29 cellular contexts compared by ENCODE assay signal in genomic region chr21:31909772-31910470, GRCh38. TPM values are rescaled to one million over a fixed set of nuclear protein-coding genes. Genes with fewer than 3 reads are reported as not detected.
DNase-seq lines count a peak whose midpoint lies in the region; ATAC-seq, FAIRE-seq and TF ChIP-seq lines count a peak whose summit lies in the region.
"Had no signal": no experiment of that assay in that cellular context is flagged by ENCODE, and none has a peak within 500 bp of the region (broad histone marks: within the 10 kb centered on the region; RNA-seq: fewer than 3 reads in every experiment).

No MANE protein-coding gene starts in this region.

- H3K4me1 ChIP-seq in IMR-90 (ENCODE audit: control insufficient read depth, insufficient read depth, low read length), result peaks cover 36% of the 10 kb centered on the region
- H3K4me1 ChIP-seq in H1 (replicated peaks in 1 of 4; ENCODE audit: control insufficient read depth in 3 of 4, insufficient read depth in 4 of 4, low read length in 3 of 4), result peaks cover 12 to 31% (median 22%) of the 10 kb centered on the region in 4 experiments
- H3K4me1 ChIP-seq: BLaER1, lower lobe of right lung, right lobe of liver, tibial artery had no signal

- H3K4me3 ChIP-seq in IMR-90 (ENCODE audit: insufficient read depth, low read depth, low read length), result no peak overlapping the region
- peak overlapping the region in 2 of 4 experiments; percentile 11 to 46; a peak in 4 of 8 replicates for H3K4me3 ChIP-seq in H1 (ENCODE audit: extremely low read depth in 1 of 4, insufficient read depth in 2 of 4, low read depth in 3 of 4, low read length in 4 of 4)
- H3K4me3 ChIP-seq: BLaER1, lower lobe of right lung, right lobe of liver, tibial artery had no signal

- peaks cover 5% of the 10 kb centered on the region; the same call in 1 of the 2 replicates for H3K23me2 ChIP-seq in H1 (ENCODE audit: low read depth, low read length)

- H2BK20ac ChIP-seq in IMR-90 (ENCODE audit: low read depth, low read length) (peak overlapping the region; percentile 25), H1 (ENCODE audit: low read length) (no peak overlapping the region)

- peaks cover 96% of the 10 kb centered on the region for H3K4me1 Mint-ChIP-seq in nephron progenitor cell
- H3K4me1 Mint-ChIP-seq: activated naive CD8-positive, alpha-beta T cell treated with anti-CD3 and anti-CD28 coated beads, Interleukin-2, amount 10 ng/mL, durations not matched to agents 7 days and 5 days had no signal

- 79% methylated on average over 4 of the region's 9 CpGs; no CpG with 5 or more reads in 1 of the 2 experiments for WGBS in IMR-90 (ENCODE audit: extremely low coverage in 2 of 2, insufficient read length in 1 of 2), 2 experiments
- WGBS in H1 (ENCODE audit: extremely low coverage in 1 of 2, insufficient coverage in 1 of 2, insufficient read length in 1 of 2, insufficient replicate concordance in 2 of 2, low coverage in 1 of 2, low lambda C conversion rate in 2 of 2, missing lambda C conversion rate in 1 of 2), 2 experiments, result 29% methylated on average over 9 of the region's 9 CpGs; no CpG with 5 or more reads in 1 of the 2 experiments

- H2BK15ac ChIP-seq in IMR-90 (ENCODE audit: low read depth, low read length) (no peak overlapping the region), H1 (ENCODE audit: low read length) (no peak overlapping the region)

- no peak overlapping the region for H3K4me2 ChIP-seq in IMR-90 (ENCODE audit: low read depth, low read length)
- H3K4me2 ChIP-seq in H1 (ENCODE audit: insufficient read depth in 1 of 2, low read depth in 2 of 2, low read length in 2 of 2), result peak overlapping the region; percentile 59 to 79
- H3K4me2 ChIP-seq: BLaER1, SK-N-SH had no signal

- peaks cover 0 to 5% of the 10 kb centered on the region in 2 experiments; a peak in 1 of 4 replicates for H3K79me2 ChIP-seq in H1 (ENCODE audit: control insufficient read depth in 1 of 2, insufficient read depth in 2 of 2, low read length in 2 of 2)

- intact Hi-C loops in IMR-90 (cut with micrococcal nuclease), result loop anchor here (2.0 kb wide), 1 partner anchor 35 kb away; no protein-coding TSS in a partner anchor

- H3K27me3 ChIP-seq in IMR-90 (ENCODE audit: control insufficient read depth, insufficient read depth, low read length) (no peaks in the 10 kb centered on the region), H1 (replicated peaks in 1 of 4; ENCODE audit: control insufficient read depth in 3 of 4, extremely low read depth in 1 of 4, insufficient read depth in 3 of 4, low read length in 3 of 4) (no peaks in the 10 kb centered on the region)
- H3K27me3 ChIP-seq: BLaER1, right lobe of liver had no signal

- TF ChIP-seq CTCF in IMR-90 (conservative IDR thresholded peaks at IDR 0.05; ENCODE audit: low read depth, low read length) (no peak), H1 (IDR thresholded peaks at IDR 0.05; ENCODE audit: control extremely low read depth in 1 of 3, insufficient read depth in 1 of 3, low read depth in 1 of 3, low read length in 3 of 3) (no peak), nephron progenitor cell (IDR thresholded peaks at IDR 0.05) (no peak)

- peak overlapping the region; percentile 98 for H3K27ac Mint-ChIP-seq in nephron progenitor cell
- H3K27ac Mint-ChIP-seq: activated naive CD8-positive, alpha-beta T cell treated with anti-CD3 and anti-CD28 coated beads, Interleukin-2, amount 10 ng/mL, durations not matched to agents 7 days and 5 days had no signal

- TF ChIP-seq EP300 in H1 (IDR thresholded peaks at IDR 0.05; ENCODE audit: borderline replicate concordance in 1 of 2, low read depth in 2 of 2, low read length in 2 of 2), result no peak

- H4K8ac ChIP-seq in IMR-90 (ENCODE audit: low read depth in 2 of 2, low read length in 2 of 2), result peak overlapping the region in 1 of 2 experiments; percentile 10; a peak in 1 of 4 replicates
- no peak overlapping the region for H4K8ac ChIP-seq in H1 (ENCODE audit: extremely low read depth, insufficient read depth, low read length)

- no peak overlapping the region for H2AK9ac ChIP-seq in IMR-90 (replicated peaks; ENCODE audit: low read depth, low read length, poor library complexity)

- TF ChIP-seq RAD21 in IMR-90 (IDR thresholded peaks at IDR 0.05; ENCODE audit: low read length) (no peak), H1 (IDR thresholded peaks at IDR 0.05 in 1 of 2, conservative IDR thresholded peaks at IDR 0.05 in 1 of 2; ENCODE audit: low read depth in 2 of 2, low read length in 2 of 2) (no peak)

- no peak for FAIRE-seq in H1 (lab: Jason Lieb, UNC)
- FAIRE-seq: G401.6 had no signal

- no peak overlapping the region for H2BK5ac ChIP-seq in IMR-90 (ENCODE audit: low read depth, low read length, poor library complexity, severe bottlenecking)
- no peak overlapping the region for H2BK5ac ChIP-seq in H1 (ENCODE audit: low read depth, low read length)

- peak overlapping the region; percentile 14; the same call in 1 of the 2 replicates for H3K23ac ChIP-seq in IMR-90 (ENCODE audit: low read depth, low read length)
- H3K23ac ChIP-seq in H1 (ENCODE audit: insufficient read length), result no peak overlapping the region

- H3K27me3 Mint-ChIP-seq in nephron progenitor cell (ENCODE audit: low read depth, poor library complexity), result no peaks in the 10 kb centered on the region

- DNase-seq in IMR-90 (no peak), H1 (ENCODE audit: low read depth in 1 of 2, low spot score in 2 of 2) (no peak), nephron progenitor cell (no peak), T-helper 9 cell (no peak), SIG-M5 (lab: John Stamatoyannopoulos, UW) (no peak), dedifferentiated amniotic fluid mesenchymal stem cell (ENCODE audit: extremely low spot score) (no peak), activated T-cell treated with anti-CD3 and anti-CD28 coated beads for 4 hours (no peak)
- DNase-seq: activated CD4-positive, CD25-positive, alpha-beta regulatory T cell; activated gamma-delta T cell treated with Interleukin-2 at 50 U/mL for 16 hours; activated naive CD8-positive, alpha-beta T cell treated with anti-CD3 and anti-CD28 coated beads, Interleukin-2, amount 10 ng/mL, durations not matched to agents 7 days and 5 days; activated T-cell treated with anti-CD3 and anti-CD28 coated beads, Interleukin-2, amount 50 U/mL, for 4 hours; aorta; cortex of kidney; DMS53; head of caudate nucleus; kidney glomerular epithelial cell; lower lobe of right lung; NCI-H187; NCI-H510A; PC-3; posterior cingulate gyrus; right lobe of liver; SK-N-SH; tibial artery had no signal

- TF ChIP-seq POLR2A in IMR-90 (IDR thresholded peaks at IDR 0.05; ENCODE audit: low read depth, low read length) (no peak), H1 (IDR thresholded peaks at IDR 0.05; ENCODE audit: control extremely low read depth in 1 of 2, low read depth in 2 of 2, low read length in 2 of 2) (no peak)

- H2AFZ ChIP-seq in IMR-90 (replicated peaks; ENCODE audit: low read length, poor library complexity), result no peak overlapping the region
- H2AFZ ChIP-seq in H1 (ENCODE audit: low read length), result no peak overlapping the region

- H2BK120ac ChIP-seq in IMR-90 (ENCODE audit: low read depth, low read length) (peak overlapping the region; percentile 93), H1 (replicated peaks; ENCODE audit: low read depth, low read length) (no peak overlapping the region)

- dilution Hi-C loops in IMR-90 (cut with HindIII; ENCODE audit: low sequenced_read_pairs, unreplicated experiment), result no loop called here

- CTCF ChIA-PET in IMR-90 (lab: Yijun Ruan, JAX), result no interaction called here
- CTCF ChIA-PET in H1 (lab: Charles Lee; ENCODE audit: partially characterized antibody), result no interaction called here

- H3K79me1 ChIP-seq in IMR-90 (ENCODE audit: low read depth in 1 of 2, low read length in 2 of 2) (peaks cover 9 to 49% of the 10 kb centered on the region in 2 experiments; a peak in 3 of 4 replicates), H1 (ENCODE audit: low read depth, low read length) (no peaks in the 10 kb centered on the region)

- ATAC-seq in IMR-90 (ENCODE audit: low read depth), result no peak
- ATAC-seq: activated T-cell treated with anti-CD3 and anti-CD28 coated beads, Interleukin-2, amount 50 U/mL, for 4 hours; esophagus mucosa; lower lobe of right lung; right lobe of liver had no signal

- peak overlapping the region; percentile 69 for H3K4me3 Mint-ChIP-seq in nephron progenitor cell
- H3K4me3 Mint-ChIP-seq: activated naive CD8-positive, alpha-beta T cell treated with anti-CD3 and anti-CD28 coated beads, Interleukin-2, amount 10 ng/mL, durations not matched to agents 7 days and 5 days; activated T-cell treated with anti-CD3 and anti-CD28 coated beads, Interleukin-2, amount 50 U/mL, for 4 hours had no signal

- H3K27ac ChIP-seq in IMR-90 (ENCODE audit: insufficient read depth, low read length) (no peak overlapping the region), H1 (ENCODE audit: low read depth, low read length) (peak overlapping the region; percentile 57; the same call in 1 of the 2 replicates)
- H3K27ac ChIP-seq: BLaER1, lower lobe of right lung, neutrophil, right lobe of liver, tibial artery had no signal

- H4K5ac ChIP-seq in IMR-90 (ENCODE audit: low read depth, low read length), result no peak overlapping the region; the same call in 1 of the 2 replicates
- peak overlapping the region; percentile 9 for H4K5ac ChIP-seq in H1 (ENCODE audit: insufficient read length, low read depth, low read length)

- no peaks in the 10 kb centered on the region for H4K20me1 ChIP-seq in IMR-90 (ENCODE audit: insufficient read depth, low read length)
- H4K20me1 ChIP-seq in H1 (replicated peaks in 1 of 2; ENCODE audit: control insufficient read depth in 1 of 2, insufficient read depth in 2 of 2, low read length in 2 of 2), result no peaks in the 10 kb centered on the region
- H4K20me1 ChIP-seq: BLaER1 had no signal

- H3K36me3 Mint-ChIP-seq in nephron progenitor cell (ENCODE audit: low read depth), result peaks cover 45% of the 10 kb centered on the region
- H3K36me3 Mint-ChIP-seq: activated naive CD8-positive, alpha-beta T cell treated with anti-CD3 and anti-CD28 coated beads, Interleukin-2, amount 10 ng/mL, durations not matched to agents 7 days and 5 days had no signal

- H4K91ac ChIP-seq in IMR-90 (ENCODE audit: insufficient read depth, low read depth, low read length) (peak overlapping the region; percentile 49; the same call in 1 of the 2 replicates), H1 (replicated peaks; ENCODE audit: insufficient read length, low read length) (no peak overlapping the region)

- no peaks in the 10 kb centered on the region for H3K9me3 ChIP-seq in IMR-90 (ENCODE audit: control insufficient read depth, insufficient read depth, low read length)
- no peaks in the 10 kb centered on the region for H3K9me3 ChIP-seq in H1 (ENCODE audit: insufficient read depth in 2 of 2, low read depth in 1 of 2, low read length in 1 of 2)
- H3K9me3 ChIP-seq: BLaER1, lower lobe of right lung, neutrophil, right lobe of liver, SK-N-SH, tibial artery had no signal

- H3K9ac ChIP-seq in IMR-90 (ENCODE audit: low read depth, low read length) (no peak overlapping the region), H1 (replicated peaks in 1 of 4; ENCODE audit: extremely low read depth in 1 of 4, low read depth in 3 of 4, low read length in 3 of 4) (no peak overlapping the region)
- H3K9ac ChIP-seq: BLaER1, SK-N-SH had no signal

- no peak overlapping the region; the same call in 1 of the 2 replicates for H3K18ac ChIP-seq in IMR-90 (ENCODE audit: low read depth, low read length)
- H3K18ac ChIP-seq in H1 (ENCODE audit: extremely low read depth, low read length), result peak overlapping the region; percentile 51; the same call in 1 of the 2 replicates

- H3K9me1 ChIP-seq in IMR-90 (ENCODE audit: insufficient read depth, low read length), result peaks cover 19% of the 10 kb centered on the region

- in situ Hi-C loops in IMR-90 (cut with MboI; ENCODE audit: low sequenced_read_pairs), result no loop called here

- H3K14ac ChIP-seq in IMR-90 (replicated peaks; ENCODE audit: low read depth, low read length), result 0 out of 2 replicates have a peak overlapping the region, but pooled peaks have one; percentile 52
- H3K14ac ChIP-seq in H1 (ENCODE audit: insufficient read length), result no peak overlapping the region

- H3K36me3 ChIP-seq in IMR-90 (ENCODE audit: control insufficient read depth, insufficient read depth, low read length), result no peaks in the 10 kb centered on the region
- H3K36me3 ChIP-seq in H1 (ENCODE audit: control insufficient read depth in 2 of 4, insufficient read depth in 4 of 4, low read length in 3 of 4), result no peaks in the 10 kb centered on the region
- H3K36me3 ChIP-seq: lower lobe of right lung, neutrophil, right lobe of liver, tibial artery had no signal

- POLR2A ChIA-PET in IMR-90 (lab: Charles Lee; ENCODE audit: unreplicated experiment) (no interaction called here), H1 (lab: Charles Lee; ENCODE audit: partially characterized antibody) (interaction anchor here (0.6 to 0.7 kb wide), 3 partner anchors 36 to 47 kb away, joined by 3 read pairs; no protein-coding TSS in a partner anchor)

- H3K9me3 Mint-ChIP-seq in nephron progenitor cell, result peaks cover 19% of the 10 kb centered on the region
- H3K9me3 Mint-ChIP-seq: activated naive CD8-positive, alpha-beta T cell treated with anti-CD3 and anti-CD28 coated beads, Interleukin-2, amount 10 ng/mL, durations not matched to agents 7 days and 5 days; activated T-cell treated with anti-CD3 and anti-CD28 coated beads, Interleukin-2, amount 50 U/mL, for 4 hours had no signal

- no peak overlapping the region for H3K56ac ChIP-seq in IMR-90 (ENCODE audit: extremely low read depth, insufficient read depth, low read length)
- H3K56ac ChIP-seq in H1 (replicated peaks; ENCODE audit: insufficient read length, low read depth, low read length), result no peak overlapping the region

- peak overlapping the region; percentile 60 for H3K4ac ChIP-seq in IMR-90 (ENCODE audit: low read depth, low read length)
- no peak overlapping the region for H3K4ac ChIP-seq in H1 (replicated peaks; ENCODE audit: insufficient read length, low read depth, low read length)

- peak overlapping the region; percentile 57; the same call in 1 of the 2 replicates for H2AK5ac ChIP-seq in IMR-90 (ENCODE audit: low read depth, low read length)
- H2AK5ac ChIP-seq in H1 (ENCODE audit: low read depth, low read length), result peak overlapping the region; percentile 24; the same call in 1 of the 2 replicates

- H2BK12ac ChIP-seq in H1 (ENCODE audit: low read depth, low read length), result peak overlapping the region; percentile 80; the same call in 1 of the 2 replicates

- BruUV-seq in IMR-90 (replicated peaks; lab: Mats Ljungman, UMichigan), result no TSS peak

RNA-seq across cellular contexts. Expression of gene HUNK, which starts 37.1 kb away (rescaled TPM):
- 1.1 and 2.0 TPM in 2 replicates for total RNA-seq in IMR-90 (2012; rRNA removed)
- polyA plus RNA-seq in IMR-90 (2012; rRNA removed) (1.0 and 1.3 TPM in 2 replicates), H1 (2011; rRNA removed) (1.9 and 2.6 TPM in 2 replicates)
- 0.58 and 0.60 TPM in 2 replicates for polyA plus RNA-seq in IMR-90 (2012; cell fraction: cytosol; rRNA removed)
- 0.52 and 0.96 TPM in 2 replicates for polyA plus RNA-seq in IMR-90 (2012; cell fraction: nucleus; rRNA removed; ENCODE audit: low replicate concordance)
- total RNA-seq in H1 (2021; fragmentation: NEBNext Ultra II Directional; extraction: Animal tissue kit (Norgen Biotek cat#: 25700)), result 10.2 and 16.7 TPM in 2 replicates
- polyA plus RNA-seq in H1 (2011; cell fraction: cytosol; rRNA removed), result 3.1 TPM
- 3.9 TPM for polyA plus RNA-seq in H1 (2011; cell fraction: nucleus; rRNA removed)
- 3.4 to 5.2 TPM (median 4.6 TPM) in 4 replicates for polyA plus RNA-seq in H1 (2012, experiment 1 of 2)
- polyA plus RNA-seq in H1 (2012, experiment 2 of 2), result 1.9 TPM
- 3.2 TPM for polyA plus RNA-seq in H1 (2013, experiment 1 of 2)
- 3.0 TPM for polyA plus RNA-seq in H1 (2013, experiment 2 of 2)
- 4.3 and 6.1 TPM in 2 replicates for polyA minus RNA-seq in H1 (2011; rRNA and poly(A)+ RNA removed)
- 3.5 TPM for polyA minus RNA-seq in H1 (2011; cell fraction: cytosol; rRNA and poly(A)+ RNA removed)
- 3.7 TPM for polyA minus RNA-seq in H1 (2011; cell fraction: nucleus; rRNA and poly(A)+ RNA removed)
- total RNA-seq: PC-3; T-helper 1 cell treated with Interleukin-12 subunit alpha and Interleukin-12 subunit beta and Interleukin-4 antibody, amounts not matched to agents 30 ng/mL and 1 ng/mL, for 36 hours had no signal
